Comparison of ENCODE assay signal across 26 cellular contexts in the genomic region with DNA sequence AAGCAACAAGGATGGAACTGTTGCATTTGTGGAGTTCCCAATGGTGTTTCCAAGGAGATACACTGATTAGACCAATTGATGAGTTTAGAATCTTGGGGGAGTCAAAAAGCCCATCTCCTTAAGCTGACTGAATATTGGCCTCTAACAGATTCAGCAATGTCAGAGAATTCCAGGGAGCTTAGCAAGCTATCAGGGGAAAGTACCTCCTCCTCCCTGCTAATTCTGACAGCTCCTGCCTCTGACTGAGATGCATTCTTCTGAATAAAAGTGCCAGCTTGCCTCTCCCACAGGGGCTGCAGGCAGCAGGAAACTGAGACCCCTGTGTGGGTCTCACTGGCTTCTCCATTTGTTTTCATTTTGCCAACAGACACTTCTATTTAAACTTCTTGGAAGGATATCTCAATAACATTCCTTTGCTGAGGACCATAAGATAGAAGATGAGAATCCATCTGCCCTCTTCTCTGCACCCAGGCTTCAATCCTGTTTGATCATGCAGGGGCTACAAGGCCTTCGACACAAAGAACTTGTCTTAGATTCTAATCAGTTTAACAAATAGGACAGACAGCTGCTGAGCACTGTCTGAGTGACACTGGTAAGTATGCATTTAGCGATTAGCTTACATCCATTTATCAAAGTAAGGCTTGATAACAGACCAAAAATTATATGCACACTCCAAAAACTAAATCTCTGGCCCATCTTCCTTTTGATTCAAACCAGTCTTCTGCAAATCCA.
DNase-seq lines count a peak whose midpoint lies in the region; ATAC-seq, FAIRE-seq and TF ChIP-seq lines count a peak whose summit lies in the region.
"Had no signal": no experiment of that assay in that cellular context is flagged by ENCODE, and none has a peak within 500 bp of the region (broad histone marks: within the 10 kb centered on the region; RNA-seq: fewer than 3 reads in every experiment).

No MANE protein-coding gene starts in this region.

- H3K36me3 ChIP-seq in heart left ventricle, result no peaks in the 10 kb centered on the region
- H3K36me3 ChIP-seq: BLaER1 treated with 17β-estradiol and CSF1 and Interleukin-3, amounts not matched to agents 10 nM and 100 nM; MG63; pancreas; upper lobe of right lung had no signal

- in situ Hi-C loops in ACHN (cut with HindIII; ENCODE audit: low pct_ligation_motif_present, low pct_unique_long_range_greater_than_20kb, low sequenced_read_pairs), result no loop called here

- no peak overlapping the region for H3K4me3 ChIP-seq in heart left ventricle
- H3K4me3 ChIP-seq: BLaER1 treated with 17β-estradiol and CSF1 and Interleukin-3, amounts not matched to agents 10 nM and 100 nM; GM12878; MG63; pancreas; upper lobe of right lung had no signal

- DNase-seq in ACHN, result peak; percentile 1
- DNase-seq in NCI-H82 (lab: John Stamatoyannopoulos, UW), result peak; percentile 91
- peak; percentile 53 for DNase-seq in ecto neural progenitor cell (ENCODE audit: low spot score)
- DNase-seq in iris pigment epithelial cell (ENCODE audit: low read depth), result peak; percentile 18
- DNase-seq in heart left ventricle, result no peak
- DNase-seq in urothelium cell line (ENCODE audit: low spot score), result no peak
- DNase-seq: activated CD8-positive, alpha-beta T cell treated with anti-CD3 and anti-CD28 coated beads, Interleukin-2, amount 10 ng/mL, durations not matched to agents 7 days and 5 days; activated naive CD4-positive, alpha-beta T cell treated with anti-CD3 and anti-CD28 coated beads, Interleukin-2, amount 50 U/mL, for 16 hours; activated T-cell treated with anti-CD3 and anti-CD28 coated beads, Interleukin-2, amount 50 U/mL, for 48 hours; cortex of kidney; MG63; NCI-H146; NCI-H748 treated with DMSO at 0.1 percent for 48 hours; pancreas; stimulated activated CD4-positive, alpha-beta T cell treated with anti-CD3 and anti-CD28 coated beads, Interleukin-2, amount 100 ng/mL, for 24 hours; upper lobe of right lung had no signal

- intact Hi-C loops in heart left ventricle (cut with DNase I), result no loop called here

- no peaks in the 10 kb centered on the region for H3K9me3 ChIP-seq in heart left ventricle
- H3K9me3 ChIP-seq: BLaER1 treated with 17β-estradiol and CSF1 and Interleukin-3, amounts not matched to agents 10 nM and 100 nM; MG63; pancreas; upper lobe of right lung had no signal

- no peak for TF ChIP-seq POLR2A in heart left ventricle (IDR thresholded peaks at IDR 0.05)

- H3K4me1 ChIP-seq in heart left ventricle, result no peaks in the 10 kb centered on the region
- H3K4me1 ChIP-seq: pancreas, upper lobe of right lung had no signal

- WGBS in heart left ventricle, 4 donors, result 47 to 55% (median 49%) methylated on average over 2 of the region's 2 CpGs

- no peak overlapping the region for H3K27ac ChIP-seq in heart left ventricle
- H3K27ac ChIP-seq: 22Rv1; BLaER1 treated with 17β-estradiol and CSF1 and Interleukin-3, amounts not matched to agents 10 nM and 100 nM; HL-60; pancreas; upper lobe of right lung had no signal

- no peak for FAIRE-seq in urothelium cell line (lab: Jason Lieb, UNC)
- FAIRE-seq: D721Med, frontal cortex, G401.6, GM12878, pancreas had no signal

- ATAC-seq in heart left ventricle (no peak), HG03442 (IDR thresholded peaks at IDR 0.05; ENCODE audit: unreplicated experiment) (no peak)
- ATAC-seq in activated CD4-positive, CD25-positive, alpha-beta regulatory T cell treated with anti-CD3 and anti-CD28 coated beads, Interleukin-2, amount 50 U/mL, for 24 hours, result no peak
- ATAC-seq: activated CD8-positive, alpha-beta T cell treated with anti-CD3 and anti-CD28 coated beads, Interleukin-2, amount 10 ng/mL, durations not matched to agents 7 days and 5 days; GM12878; Panc1; pancreas; upper lobe of right lung had no signal

- peaks cover 0 to 7% (median 0%) of the 10 kb centered on the region in 9 donors for H3K27me3 ChIP-seq in heart left ventricle
- H3K27me3 ChIP-seq: BLaER1 treated with 17β-estradiol and CSF1 and Interleukin-3, amounts not matched to agents 10 nM and 100 nM; MG63; pancreas; upper lobe of right lung had no signal

- no peak for TF ChIP-seq CTCF in heart left ventricle (IDR thresholded peaks at IDR 0.05)

Comparison
In these comparisons a context has a peak if more than half of its experiments do, and no peak if none do; other contexts are left out.
1. DNase-seq: peak in ACHN (single experiment), NCI-H82 (single experiment), ecto neural progenitor cell (single experiment) and iris pigment epithelial cell (single experiment); none in heart left ventricle (0 of 5) and urothelium cell line (single experiment).